Comparison of ENCODE assay signal across 9 cellular contexts in genomic region chr1:27672750-27673112, GRCh38. TPM values are rescaled to one million over a fixed set of nuclear protein-coding genes. Genes with fewer than 3 reads are reported as not detected.
DNase-seq lines count a peak whose midpoint lies in the region; ATAC-seq and TF ChIP-seq lines count a peak whose summit lies in the region.
"Had no signal": no experiment of that assay in that cellular context is flagged by ENCODE, and none has a peak within 500 bp of the region (broad histone marks: within the 10 kb centered on the region; RNA-seq: fewer than 3 reads in every experiment).

No MANE protein-coding gene starts in this region.

- TF ChIP-seq CTCF in GM06990 (IDR thresholded peaks at IDR 0.05; ENCODE audit: insufficient read depth, low read length, poor library complexity, severe bottlenecking) (no peak), gastrocnemius medialis (IDR thresholded peaks at IDR 0.05 in 4 of 5, conservative IDR thresholded peaks at IDR 0.05 in 1 of 5) (no peak)

- no peaks in the 10 kb centered on the region for H3K27me3 ChIP-seq in GM06990 (replicated peaks; ENCODE audit: control insufficient read depth, insufficient read depth, low read length)
- no peaks in the 10 kb centered on the region for H3K27me3 ChIP-seq in gastrocnemius medialis

- H3K4me3 ChIP-seq in GM06990 (replicated peaks; ENCODE audit: low read depth, low read length) = peak overlapping the region; percentile 63
- peak overlapping the region; percentile 78 for H3K4me3 ChIP-seq in SK-N-MC
- peak overlapping the region; percentile 52 to 72 (median 65) for H3K4me3 ChIP-seq in gastrocnemius medialis

- in situ Hi-C loops in gastrocnemius medialis (cut with MboI; ENCODE audit: low sequenced_read_pairs in 4 of 4) = no loop called here

- intact Hi-C loops in gastrocnemius medialis (cut with DNase I; ENCODE audit: low total_unique reads) = loop anchor here (1.0 to 5.0 kb wide), 2 partner anchors 53 to 100 kb away; partner anchors contain the start of genes FAM76A and STX12

- H3K9me3 ChIP-seq in SK-N-MC (ENCODE audit: low read depth, low read length) (no peaks in the 10 kb centered on the region), gastrocnemius medialis (no peaks in the 10 kb centered on the region)

- H3K27ac ChIP-seq in SK-N-MC = peak overlapping the region; percentile 94
- peak overlapping the region; percentile 72 to 83 (median 80) for H3K27ac ChIP-seq in gastrocnemius medialis
- H3K27ac ChIP-seq: epithelial cell of prostate had no signal

- no peak for ATAC-seq in gastrocnemius medialis

- H3K36me3 ChIP-seq in GM06990 (ENCODE audit: control insufficient read depth, insufficient read depth, low read length) (peaks cover 2% of the 10 kb centered on the region), SK-N-MC (ENCODE audit: insufficient read depth, low read length) (no peaks in the 10 kb centered on the region), gastrocnemius medialis (no peaks in the 10 kb centered on the region)

- no peak for TF ChIP-seq POLR2A in gastrocnemius medialis (IDR thresholded peaks at IDR 0.05)

- H3K9ac ChIP-seq in SK-N-MC (ENCODE audit: insufficient read length) = peak overlapping the region; percentile 67

- peaks cover 16 to 27% of the 10 kb centered on the region in 2 donors for H3K4me1 ChIP-seq in gastrocnemius medialis

- DNase-seq in GM06990 (ENCODE audit: extremely low read depth, insufficient read length) = no peak
- no peak for DNase-seq in SK-N-MC (ENCODE audit: low read depth, low spot score)
- DNase-seq in fibroblast of peridontal ligament (ENCODE audit: extremely low read depth) = peak; percentile 43
- no peak for DNase-seq in gastrocnemius medialis
- no peak for DNase-seq in NCI-H82 (lab: John Stamatoyannopoulos, UW)
- no peak for DNase-seq in SHP77 (lab: John Stamatoyannopoulos, UW)
- no peak for DNase-seq in NOMO-1 (lab: John Stamatoyannopoulos, UW; ENCODE audit: unreplicated experiment in 2 of 2)
- DNase-seq in NCI-H748 (lab: John Stamatoyannopoulos, UW; ENCODE audit: unreplicated experiment) = no peak

RNA-seq across cellular contexts. Expression of gene IFI6, which starts 0.7 kb away (rescaled TPM):
- 10 to 100 TPM in 3 of 4 donors, 1 to 10 TPM in 1; 7.7 to 25.1 (median 14.5) TPM for total RNA-seq in gastrocnemius medialis

RNA-seq across cellular contexts. Expression of gene FGR, which starts 37.7 kb away (rescaled TPM):
- 1 to 10 TPM; 1.3 to 5.8 (median 4.7) TPM for total RNA-seq in gastrocnemius medialis

RNA-seq across cellular contexts. Expression of gene FAM76A, which starts 53.0 kb away (rescaled TPM):
- 10 to 100 TPM in 3 of 4 donors, 1 to 10 TPM in 1; 9.4 to 20.0 (median 15.5) TPM for total RNA-seq in gastrocnemius medialis
